Comparison of ENCODE assay signal across 8 cellular contexts in the genomic region with DNA sequence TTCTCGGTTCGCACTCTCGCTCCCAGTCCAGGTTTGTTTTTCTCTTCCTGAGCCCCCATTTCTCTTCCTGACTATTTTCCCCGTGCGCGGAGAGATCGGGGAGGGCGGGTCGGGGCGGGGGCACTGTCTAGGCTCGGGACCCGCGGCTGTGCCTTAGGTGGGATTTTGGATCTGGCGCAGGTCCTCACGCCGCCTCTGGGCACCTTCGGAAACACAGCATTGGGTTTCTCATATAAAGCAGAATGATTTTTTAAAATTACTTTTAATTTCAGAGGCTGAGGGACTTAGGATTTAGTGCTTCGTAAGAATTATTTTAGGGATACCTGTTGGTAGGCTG. TPM values are rescaled to one million over a fixed set of nuclear protein-coding genes. Genes with fewer than 3 reads are reported as not detected.
DNase-seq lines count a peak whose midpoint lies in the region; ATAC-seq and TF ChIP-seq lines count a peak whose summit lies in the region.

No MANE protein-coding gene starts in this region.

- ATAC-seq in GM21528 (IDR thresholded peaks at IDR 0.05; ENCODE audit: low FRiP score, unreplicated experiment) (peak; percentile 19), PC-3 (peak; percentile 46), HG03442 (IDR thresholded peaks at IDR 0.05; ENCODE audit: unreplicated experiment) (no peak)

- peak overlapping the region; percentile 67 for H3K4me3 ChIP-seq in AG09309 (ENCODE audit: control insufficient read depth, low read depth, low read length)
- H3K4me3 ChIP-seq in PC-3 (ENCODE audit: low read length), result peak overlapping the region; percentile 73
- peak overlapping the region; percentile 80 for H3K4me3 ChIP-seq in iPS-20b (ENCODE audit: low read length)

- H3K27me3 ChIP-seq in PC-3 (ENCODE audit: low read length) (no peaks in the 10 kb centered on the region), iPS-20b (ENCODE audit: insufficient read depth, low read length) (peaks cover 63% of the 10 kb centered on the region)

- CTCF ChIA-PET in PC-3 (lab: Charles Lee), result interaction anchor here (0.6 kb wide), 1 partner anchor 45 kb away, joined by 3 read pairs; no protein-coding TSS in a partner anchor

- H3F3A ChIP-seq in PC-3 (ENCODE audit: low read length, unreplicated experiment), result no peaks in the 10 kb centered on the region

- H3K36me3 ChIP-seq in PC-3 (ENCODE audit: low read depth, low read length), result no peaks in the 10 kb centered on the region
- no peaks in the 10 kb centered on the region for H3K36me3 ChIP-seq in iPS-20b (ENCODE audit: insufficient read depth, low read depth, low read length)

- H3K9ac ChIP-seq in PC-3 (ENCODE audit: low read length) (peak overlapping the region; percentile 40; the same call in 1 of the 2 replicates), iPS-20b (ENCODE audit: low read depth, low read length) (no peak overlapping the region)

- no peaks in the 10 kb centered on the region for H3K9me3 ChIP-seq in PC-3 (ENCODE audit: low read length)
- no peaks in the 10 kb centered on the region for H3K9me3 ChIP-seq in iPS-20b (ENCODE audit: insufficient read depth, low read depth, low read length)

- no TSS peak for BruUV-seq in PC-3 (replicated peaks; lab: Mats Ljungman, UMichigan)

- H3K4me1 ChIP-seq in PC-3 (ENCODE audit: insufficient read depth, low read length) (peaks cover 9% of the 10 kb centered on the region; the same call in 1 of the 2 replicates), iPS-20b (ENCODE audit: insufficient read depth, low read length) (0 out of 2 replicates have a peak, but pooled peaks cover 2% of the 10 kb centered on the region)

- H3K27ac ChIP-seq in PC-3 (ENCODE audit: low read length) (no peak overlapping the region), iPS-20b (ENCODE audit: low read length) (no peak overlapping the region)

- no peaks in the 10 kb centered on the region for H3K9me2 ChIP-seq in PC-3 (replicated peaks; ENCODE audit: low read length)

- POLR2A ChIA-PET in PC-3 (lab: Charles Lee; ENCODE audit: unreplicated experiment), result no interaction called here

- H3K4me2 ChIP-seq in PC-3 (ENCODE audit: low read length), result peak overlapping the region; percentile 92

- no peaks in the 10 kb centered on the region for H3K79me2 ChIP-seq in PC-3 (ENCODE audit: low read length)

- no peaks in the 10 kb centered on the region for H4K20me1 ChIP-seq in PC-3 (ENCODE audit: low read length)

- intact Hi-C loops in PC-3 (cut with micrococcal nuclease), result loop anchor here (2.0 kb wide), 2 partner anchors 20 to 40 kb away; no protein-coding TSS in a partner anchor

- TF ChIP-seq CTCF in AG09309 (IDR thresholded peaks at IDR 0.05; ENCODE audit: control insufficient read depth, insufficient read depth, low read depth, low read length, missing control alignments), result peak; percentile 18
- TF ChIP-seq CTCF in PC-3 (conservative IDR thresholded peaks at IDR 0.05; ENCODE audit: low read depth, low read length), result no peak; the same call in 1 of the 2 replicates

- no peak for DNase-seq in AG09309 (ENCODE audit: low read depth)
- peak; percentile 13 for DNase-seq in PC-3
- DNase-seq in activated naive CD8-positive, alpha-beta T cell treated with anti-CD3 and anti-CD28 coated beads, Interleukin-2, amount 50 U/mL, for 16 hours (ENCODE audit: low read depth, low spot score), result peak; percentile 6
- peak; percentile 20 to 28 for DNase-seq in stimulated activated CD4-positive, alpha-beta T cell treated with anti-CD3 and anti-CD28 coated beads, Interleukin-2, amount 100 ng/mL, for 48 hours
- DNase-seq in medulla oblongata (ENCODE audit: extremely low spot score), result no peak

- peak overlapping the region; percentile 96 for H2AFZ ChIP-seq in PC-3 (ENCODE audit: low read length)

RNA-seq across cellular contexts. Expression of a gene that starts 0.3 kb away (rescaled TPM):
- total RNA-seq in PC-3 (2014; rRNA removed), result 1.2 and 1.5 TPM in 2 replicates

RNA-seq across cellular contexts. Expression of a gene that starts 55.3 kb away (rescaled TPM):
- total RNA-seq in PC-3 (2014; rRNA removed), result 124 and 139 TPM in 2 replicates

Comparison
In these comparisons a context has a peak if more than half of its experiments do, and no peak if none do; other contexts are left out.
1. DNase-seq: peak in PC-3 (single experiment), activated naive CD8-positive, alpha-beta T cell treated with anti-CD3 and anti-CD28 coated beads, Interleukin-2, amount 50 U/mL, for 16 hours (single experiment) and stimulated activated CD4-positive, alpha-beta T cell treated with anti-CD3 and anti-CD28 coated beads, Interleukin-2, amount 100 ng/mL, for 48 hours (2 of 2); none in AG09309 (single experiment) and medulla oblongata (single experiment).
2. Peak in every context shown above with its lines, with median percentiles within 50 percentile points of each other: H3K4me3 ChIP-seq.